In the genomic region with DNA sequence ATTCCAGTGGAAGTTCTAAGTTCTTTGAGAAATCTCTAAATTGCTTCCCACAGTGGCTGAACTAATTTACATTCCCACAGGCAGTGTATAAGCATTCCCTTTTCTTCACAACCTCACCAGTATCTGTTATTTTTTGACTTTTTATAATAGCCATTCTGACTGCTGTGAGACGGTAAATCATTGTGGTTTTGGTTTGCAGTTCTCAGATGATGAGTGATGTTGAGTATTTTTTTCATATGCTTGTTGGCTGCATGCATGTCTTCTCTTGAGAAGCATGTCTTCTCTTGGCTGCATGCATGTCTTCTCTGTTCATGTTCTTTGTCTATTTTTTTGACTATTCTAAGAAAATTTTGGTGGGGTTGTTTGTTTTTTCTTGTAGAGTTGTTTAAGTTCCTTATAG, we compare ENCODE assay signal across 15 cellular contexts.
"Had no signal": no experiment of that assay in that cellular context is flagged by ENCODE, and none has a peak within 500 bp of the region (broad histone marks: within the 10 kb centered on the region; RNA-seq: fewer than 3 reads in every experiment).

No MANE protein-coding gene starts in this region.

- H3K9me3 Mint-ChIP-seq: nephron progenitor cell had no signal

- H3K4me3 Mint-ChIP-seq: activated naive CD4-positive, alpha-beta T cell treated with anti-CD3 and anti-CD28 coated beads, Interleukin-2, amount 50 U/mL, for 24 hours; nephron progenitor cell; stimulated activated naive CD8-positive, alpha-beta T cell treated with anti-CD3 and anti-CD28 coated beads, Interleukin-15, amount 100 ng/mL, for 72 hours had no signal

- H3K27me3 Mint-ChIP-seq: activated naive CD4-positive, alpha-beta T cell treated with anti-CD3 and anti-CD28 coated beads, Interleukin-2, amount 50 U/mL, for 24 hours had no signal

- DNase-seq: activated CD4-positive, alpha-beta T cell treated with anti-CD3 and anti-CD28 coated beads for 1 hour; activated CD4-positive, alpha-beta T cell treated with anti-CD3 and anti-CD28 coated beads, Interleukin-2, amount 50 U/mL, for 4 hours; activated gamma-delta T cell; body of pancreas; head of caudate nucleus; midbrain; nephron progenitor cell; stimulated activated naive CD8-positive, alpha-beta T cell treated with anti-CD3 and anti-CD28 coated beads, Interleukin-15, amount 100 ng/mL, for 72 hours; trophoblast cell had no signal

- H3K27me3 ChIP-seq: body of pancreas, right atrium auricular region, vagina had no signal

- H3K4me1 ChIP-seq: body of pancreas, prostate gland, right atrium auricular region, vagina had no signal

- H3K9me3 ChIP-seq: body of pancreas, prostate gland, right atrium auricular region, vagina had no signal

- H3K36me3 Mint-ChIP-seq: activated naive CD4-positive, alpha-beta T cell treated with anti-CD3 and anti-CD28 coated beads, Interleukin-2, amount 50 U/mL, for 24 hours had no signal

- ATAC-seq: body of pancreas; stimulated activated naive CD8-positive, alpha-beta T cell treated with anti-CD3 and anti-CD28 coated beads, Interleukin-15, amount 100 ng/mL, for 72 hours had no signal

- H3K27ac Mint-ChIP-seq: activated naive CD4-positive, alpha-beta T cell treated with anti-CD3 and anti-CD28 coated beads, Interleukin-2, amount 50 U/mL, for 24 hours; nephron progenitor cell; stimulated activated naive CD8-positive, alpha-beta T cell treated with anti-CD3 and anti-CD28 coated beads, Interleukin-15, amount 100 ng/mL, for 72 hours had no signal

- H3K36me3 ChIP-seq: prostate gland, right atrium auricular region, vagina had no signal

- H3K27ac ChIP-seq: body of pancreas, epithelial cell of prostate, prostate gland, right atrium auricular region, vagina, VCaP had no signal

- H3K4me3 ChIP-seq: body of pancreas, prostate gland, right atrium auricular region, vagina had no signal

- H3K4me1 Mint-ChIP-seq: activated naive CD4-positive, alpha-beta T cell treated with anti-CD3 and anti-CD28 coated beads, Interleukin-2, amount 50 U/mL, for 24 hours; nephron progenitor cell; stimulated activated naive CD8-positive, alpha-beta T cell treated with anti-CD3 and anti-CD28 coated beads, Interleukin-15, amount 100 ng/mL, for 72 hours had no signal
